9 cellular contexts compared by ENCODE assay signal in the genomic region with DNA sequence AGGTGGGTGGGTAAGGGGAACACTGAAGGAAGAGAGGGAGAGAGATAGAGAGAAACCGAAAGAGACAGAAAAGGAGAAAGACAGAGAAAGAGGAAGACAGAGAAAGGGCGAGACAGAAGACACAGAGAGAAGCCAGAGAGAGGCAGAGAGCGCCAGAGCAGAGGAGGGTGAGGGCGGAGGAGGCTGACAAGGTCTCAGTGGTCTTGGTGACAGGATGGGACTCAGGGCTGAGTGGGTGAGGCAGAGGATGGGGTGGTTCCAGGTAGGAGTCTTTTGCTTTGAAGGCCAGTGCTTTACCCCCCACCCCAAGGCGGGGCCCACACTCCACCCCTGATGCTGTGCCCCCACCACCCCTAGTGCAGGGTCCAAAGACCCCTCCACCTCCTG. TPM values are rescaled to one million over a fixed set of nuclear protein-coding genes. Genes with fewer than 3 reads are reported as not detected.
DNase-seq lines count a peak whose midpoint lies in the region; ATAC-seq, FAIRE-seq and TF ChIP-seq lines count a peak whose summit lies in the region.
"Had no signal": no experiment of that assay in that cellular context is flagged by ENCODE, and none has a peak within 500 bp of the region (broad histone marks: within the 10 kb centered on the region; RNA-seq: fewer than 3 reads in every experiment).

No MANE protein-coding gene starts in this region.

- ATAC-seq in activated T-cell treated with anti-CD3 and anti-CD28 coated beads, Interleukin-2, amount 50 U/mL, for 4 hours, result peak; percentile 27 to 36
- ATAC-seq in activated B cell treated with CpG ODN at 0.5 μM for 24 hours (ENCODE audit: low read depth), result peak; percentile 18
- ATAC-seq in GM21423 (IDR thresholded peaks at IDR 0.05; ENCODE audit: unreplicated experiment), result no peak
- ATAC-seq in GM18502 (IDR thresholded peaks at IDR 0.05; ENCODE audit: poor library complexity, unreplicated experiment), result no peak

- peak overlapping the region; percentile 44 to 60 for H3K4me3 ChIP-seq in kidney (ENCODE audit: low read length in 2 of 2)

- H3K4me1 ChIP-seq in kidney (ENCODE audit: control insufficient read depth in 1 of 2, insufficient read depth in 1 of 2, low read depth in 1 of 2, low read length in 2 of 2), result peaks cover 7 to 8% of the 10 kb centered on the region in 2 donors

- H3K9me3 Mint-ChIP-seq in activated T-cell treated with anti-CD3 and anti-CD28 coated beads, Interleukin-2, amount 50 U/mL, for 4 hours, result no peaks in the 10 kb centered on the region
- H3K9me3 Mint-ChIP-seq in activated B cell treated with CpG ODN at 0.5 μM for 24 hours, result no peaks in the 10 kb centered on the region

- no peak for FAIRE-seq in kidney (lab: Jason Lieb, UNC)

- peak overlapping the region in 1 of 2 donors; percentile 55 for H3K9ac ChIP-seq in kidney (ENCODE audit: low read length in 2 of 2)

- H3K4me3 Mint-ChIP-seq in activated T-cell treated with anti-CD3 and anti-CD28 coated beads, Interleukin-2, amount 50 U/mL, for 4 hours, result peak overlapping the region; percentile 31
- peak overlapping the region; percentile 55 for H3K4me3 Mint-ChIP-seq in activated B cell treated with CpG ODN at 0.5 μM for 24 hours

- no peaks in the 10 kb centered on the region for H3K36me3 ChIP-seq in kidney (ENCODE audit: control insufficient read depth in 1 of 2, insufficient read depth in 2 of 2, low read length in 2 of 2)

- H3K27ac ChIP-seq in kidney (ENCODE audit: low read depth in 2 of 2, low read length in 2 of 2), result peak overlapping the region; percentile 69 to 74
- peak overlapping the region; percentile 45 for H3K27ac ChIP-seq in temporal lobe (ENCODE audit: low read depth, low read length)

- CTCF ChIA-PET in activated B cell treated with CpG ODN at 0.5 μM for 24 hours (lab: Charles Lee), result no interaction called here

- POLR2A ChIA-PET in activated B cell treated with CpG ODN at 0.5 μM for 24 hours (lab: Charles Lee), result no interaction called here

- intact Hi-C loops in activated B cell treated with CpG ODN at 0.5 μM for 24 hours (cut with micrococcal nuclease) (no loop called here), kidney (cut with DNase I) (no loop called here)

- no peaks in the 10 kb centered on the region for H3K36me3 Mint-ChIP-seq in activated T-cell treated with anti-CD3 and anti-CD28 coated beads, Interleukin-2, amount 50 U/mL, for 4 hours (ENCODE audit: insufficient read depth)
- H3K36me3 Mint-ChIP-seq in activated B cell treated with CpG ODN at 0.5 μM for 24 hours (ENCODE audit: low read depth), result no peaks in the 10 kb centered on the region

- TF ChIP-seq CTCF in activated B cell treated with CpG ODN at 0.5 μM for 24 hours (IDR thresholded peaks at IDR 0.05) (no peak), kidney (IDR thresholded peaks at IDR 0.05; ENCODE audit: borderline replicate concordance, extremely low read depth, insufficient read depth) (no peak)

- H3K4me1 Mint-ChIP-seq in activated T-cell treated with anti-CD3 and anti-CD28 coated beads, Interleukin-2, amount 50 U/mL, for 4 hours (ENCODE audit: low read depth), result peaks cover 6% of the 10 kb centered on the region
- peaks cover 8% of the 10 kb centered on the region for H3K4me1 Mint-ChIP-seq in activated B cell treated with CpG ODN at 0.5 μM for 24 hours

- H3K9me3 ChIP-seq in kidney (ENCODE audit: control insufficient read depth in 1 of 2, low read length in 2 of 2), result no peaks in the 10 kb centered on the region

- no peak for DNase-seq in activated T-cell treated with anti-CD3 and anti-CD28 coated beads, Interleukin-2, amount 50 U/mL, for 4 hours
- no peak for DNase-seq in activated T-cell treated with anti-CD3 and anti-CD28 coated beads, Interleukin-2, amount 50 U/mL, for 1 hour
- DNase-seq in activated B cell treated with CpG ODN at 0.5 μM for 24 hours, result no peak
- no peak for DNase-seq in kidney
- DNase-seq in DMS79 treated with DMSO at 0.1 percent for 48 hours (lab: John Stamatoyannopoulos, UW), result no peak
- DNase-seq: NCI-H1436 treated with DMSO at 0.1 percent for 48 hours had no signal

- no peak overlapping the region for H3K27ac Mint-ChIP-seq in activated B cell treated with CpG ODN at 0.5 μM for 24 hours

- H3K27me3 Mint-ChIP-seq in activated T-cell treated with anti-CD3 and anti-CD28 coated beads, Interleukin-2, amount 50 U/mL, for 4 hours (ENCODE audit: low read depth), result no peaks in the 10 kb centered on the region
- peaks cover 2% of the 10 kb centered on the region for H3K27me3 Mint-ChIP-seq in activated B cell treated with CpG ODN at 0.5 μM for 24 hours

RNA-seq across cellular contexts. Expression of a gene that starts 1.1 kb away (rescaled TPM):
- 1 to 10 TPM in 1 of 3 donors, under 1 TPM in 2; 0.43 to 1.2 (median 0.46) TPM for total RNA-seq in activated T-cell treated with anti-CD3 and anti-CD28 coated beads, Interleukin-2, amount 50 U/mL, for 4 hours
- 0.24 and 0.53 TPM in 2 replicates for total RNA-seq in activated B cell treated with CpG ODN at 0.5 μM for 24 hours
- 20.9 TPM for total RNA-seq in kidney
- polyA plus RNA-seq in kidney (ENCODE audit: insufficient read depth, low read depth, low replicate concordance), result 56.2 TPM
- 14.0 TPM for total RNA-seq in temporal lobe

RNA-seq across cellular contexts. Expression of a gene that starts 55.3 kb away (rescaled TPM):
- 100 to 1,000 TPM in 2 of 3 donors, 10 to 100 TPM in 1; 91.7 to 149 (median 115) TPM for total RNA-seq in activated T-cell treated with anti-CD3 and anti-CD28 coated beads, Interleukin-2, amount 50 U/mL, for 4 hours
- 109 and 117 TPM in 2 replicates for total RNA-seq in activated B cell treated with CpG ODN at 0.5 μM for 24 hours
- 114 TPM for total RNA-seq in kidney
- 14.9 TPM for polyA plus RNA-seq in kidney (ENCODE audit: insufficient read depth, low read depth, low replicate concordance)
- 105 TPM for total RNA-seq in temporal lobe

Comparison
In these comparisons a context has a peak if more than half of its experiments do, and no peak if none do; other contexts are left out.
1. ATAC-seq: peak in activated T-cell treated with anti-CD3 and anti-CD28 coated beads, Interleukin-2, amount 50 U/mL, for 4 hours (2 of 2) and activated B cell treated with CpG ODN at 0.5 μM for 24 hours (single experiment); none in GM21423 (single experiment) and GM18502 (single experiment).